In genomic region chr7:7256731-7257274, GRCh38 we compare ENCODE assay signal across 1 cellular context.
TF ChIP-seq lines count a peak whose summit lies in the region.

No MANE protein-coding gene starts in this region.

TF ChIP-seq in GM12878, 131 proteins besides CTCF, POLR2A, EP300 and RAD21 (continued from another document):
- TF ChIP-seq CUX1 (IDR thresholded peaks at IDR 0.05; ENCODE audit: insufficient replicate concordance, low read depth, low read length) (no peak), SUPT20H (IDR thresholded peaks at IDR 0.05; ENCODE audit: borderline replicate concordance, control insufficient read depth, low read depth, low read length) (no peak), BHLHE40 (IDR thresholded peaks at IDR 0.05; ENCODE audit: borderline replicate concordance in 1 of 2, low read depth in 2 of 2, low read length in 1 of 2) (no peak), ZNF24 (IDR thresholded peaks at IDR 0.05) (no peak), EZH2 (IDR thresholded peaks at IDR 0.05; ENCODE audit: borderline replicate concordance, control insufficient read depth, low read depth, low read length) (no peak), STAT1 (conservative IDR thresholded peaks at IDR 0.05) (no peak), IRF3 (IDR thresholded peaks at IDR 0.05) (no peak), RBBP5 (conservative IDR thresholded peaks at IDR 0.05) (no peak), ZNF274 (IDR thresholded peaks at IDR 0.05; ENCODE audit: insufficient read depth, insufficient read length) (no peak), YBX1 (IDR thresholded peaks at IDR 0.05) (no peak), NR2C1 (IDR thresholded peaks at IDR 0.05) (no peak), EED (IDR thresholded peaks at IDR 0.05; ENCODE audit: low read depth) (no peak)
